ENCODE assay signal across 17 cellular contexts in genomic region chrX:13764284-13764683, GRCh38. TPM values are rescaled to one million over a fixed set of nuclear protein-coding genes. Genes with fewer than 3 reads are reported as not detected.
DNase-seq lines count a peak whose midpoint lies in the region; ATAC-seq, FAIRE-seq and TF ChIP-seq lines count a peak whose summit lies in the region.
"Had no signal": no experiment of that assay in that cellular context is flagged by ENCODE, and none has a peak within 500 bp of the region (broad histone marks: within the 10 kb centered on the region; RNA-seq: fewer than 3 reads in every experiment).

No MANE protein-coding gene starts in this region.

- no peak overlapping the region for H3K4me2 ChIP-seq in K562 (ENCODE audit: insufficient read depth, low read length)

- intact Hi-C loops in K562 (cut with micrococcal nuclease) (no loop called here), lower lobe of right lung (cut with DNase I) (no loop called here), thyroid gland (cut with DNase I) (no loop called here)

- peaks cover 0 to 3% of the 10 kb centered on the region in 2 donors for H3K27me3 Mint-ChIP-seq in CD8-positive, alpha-beta memory T cell
- H3K27me3 Mint-ChIP-seq: activated naive CD8-positive, alpha-beta T cell treated with anti-CD3 and anti-CD28 coated beads, Interleukin-2, amount 10 ng/mL, durations not matched to agents 7 days and 5 days; naive thymus-derived CD8-positive, alpha-beta T cell had no signal

- peaks cover under 1 to 15% (median 5%) of the 10 kb centered on the region in 3 donors for H3K4me1 Mint-ChIP-seq in CD8-positive, alpha-beta memory T cell
- H3K4me1 Mint-ChIP-seq: activated naive CD8-positive, alpha-beta T cell treated with anti-CD3 and anti-CD28 coated beads, Interleukin-2, amount 10 ng/mL, durations not matched to agents 7 days and 5 days had no signal

- no peak for TF ChIP-seq RAD21 in K562 (CRISPR knock-in tag; conservative IDR thresholded peaks at IDR 0.05 in 1 of 2, IDR thresholded peaks at IDR 0.05 in 1 of 2)

- TF ChIP-seq POLR2A in K562 (conservative IDR thresholded peaks at IDR 0.05) (no peak), thyroid gland (IDR thresholded peaks at IDR 0.05) (no peak)

- no peaks in the 10 kb centered on the region for H3K27me3 ChIP-seq in K562 (ENCODE audit: control insufficient read depth in 2 of 2, insufficient read depth in 2 of 2, low read length in 2 of 2)
- H3K27me3 ChIP-seq in lower lobe of right lung (ENCODE audit: low read depth) = no peaks in the 10 kb centered on the region
- H3K27me3 ChIP-seq in thyroid gland = no peaks in the 10 kb centered on the region
- no peaks in the 10 kb centered on the region for H3K27me3 ChIP-seq in H7 (ENCODE audit: control insufficient read depth, insufficient read depth, low read length)
- H3K27me3 ChIP-seq in CD8-positive, alpha-beta memory T cell (ENCODE audit: insufficient read depth, low read length, poor library complexity, severe bottlenecking) = no peaks in the 10 kb centered on the region
- H3K27me3 ChIP-seq: foreskin keratinocyte, tibial artery had no signal

- no peak for FAIRE-seq in K562 (lab: Jason Lieb, UNC)
- FAIRE-seq: keratinocyte had no signal

- H3K9me3 ChIP-seq in K562 (replicated peaks; ENCODE audit: control insufficient read depth, insufficient read depth, low read depth, low read length) (no peaks in the 10 kb centered on the region), lower lobe of right lung (no peaks in the 10 kb centered on the region), thyroid gland (no peaks in the 10 kb centered on the region)
- no peaks in the 10 kb centered on the region for H3K9me3 ChIP-seq in CD8-positive, alpha-beta memory T cell (ENCODE audit: low read length)
- H3K9me3 ChIP-seq: tibial artery had no signal

- no peak overlapping the region for H3K9ac ChIP-seq in K562 (ENCODE audit: insufficient read depth in 1 of 2, low read depth in 2 of 2, low read length in 2 of 2)

- peaks cover 11 to 89% (median 32%) of the 10 kb centered on the region in 3 donors for H3K36me3 Mint-ChIP-seq in CD8-positive, alpha-beta memory T cell

- TF ChIP-seq CTCF in K562 (IDR thresholded peaks at IDR 0.05 in 2 of 3, conservative IDR thresholded peaks at IDR 0.05 in 1 of 3; ENCODE audit: insufficient read depth in 2 of 3, low read depth in 1 of 3, low read length in 3 of 3) = no peak
- TF ChIP-seq CTCF in lower lobe of right lung (IDR thresholded peaks at IDR 0.05) = no peak
- no peak for TF ChIP-seq CTCF in thyroid gland (IDR thresholded peaks at IDR 0.05)

- TF ChIP-seq EP300 in K562 (IDR thresholded peaks at IDR 0.05; ENCODE audit: low read length) = no peak

- no peak overlapping the region for H2AFZ ChIP-seq in K562 (ENCODE audit: low read depth, low read length)

- DNase-seq in SKM-1 treated with dmso at 0.1 percent for 144 hours (lab: John Stamatoyannopoulos, UW; ENCODE audit: unreplicated experiment) = peak; percentile 44
- no peak for DNase-seq in SKM-1 (lab: John Stamatoyannopoulos, UW; ENCODE audit: unreplicated experiment)
- no peak for DNase-seq in K562 (ENCODE audit: extremely low read depth in 1 of 4, low spot score in 3 of 4)
- DNase-seq in lower lobe of right lung = no peak
- DNase-seq in thyroid gland = no peak
- no peak for DNase-seq in H7
- no peak for DNase-seq in dermis blood vessel endothelial cell
- DNase-seq in CD8-positive, alpha-beta memory T cell = no peak
- DNase-seq: activated naive CD8-positive, alpha-beta T cell treated with anti-CD3 and anti-CD28 coated beads, Interleukin-2, amount 10 ng/mL, durations not matched to agents 7 days and 5 days; DMS 273 treated with DMSO at 0.1 percent for 48 hours; foreskin keratinocyte; MM.1S; naive thymus-derived CD8-positive, alpha-beta T cell; NCI-H446 had no signal

- H3K9me3 Mint-ChIP-seq in CD8-positive, alpha-beta memory T cell = no peaks in the 10 kb centered on the region
- H3K9me3 Mint-ChIP-seq: activated naive CD8-positive, alpha-beta T cell treated with anti-CD3 and anti-CD28 coated beads, Interleukin-2, amount 10 ng/mL, durations not matched to agents 7 days and 5 days; naive thymus-derived CD8-positive, alpha-beta T cell had no signal

- no peaks in the 10 kb centered on the region for H3K79me2 ChIP-seq in K562 (ENCODE audit: control insufficient read depth, insufficient read depth, low read length)

- CTCF ChIA-PET in K562 (lab: Yijun Ruan, JAX; ENCODE audit: low intra/inter-chr PET ratio) = no interaction called here
- CTCF ChIA-PET in CD8-positive, alpha-beta memory T cell (lab: Charles Lee) = interaction anchor here (0.7 kb wide), 1 partner anchor 257 kb away, joined by 3 read pairs; no protein-coding TSS in a partner anchor

- POLR2A ChIA-PET in K562 (lab: Yijun Ruan, JAX) = interaction anchor here (0.8 kb wide), 1 partner anchor 13 kb away, joined by 3 read pairs; no protein-coding TSS in a partner anchor
- POLR2A ChIA-PET in CD8-positive, alpha-beta memory T cell (lab: Charles Lee) = no interaction called here

- H3K4me1 ChIP-seq in K562 (replicated peaks in 1 of 2; ENCODE audit: control insufficient read depth in 2 of 2, insufficient read depth in 2 of 2, low read length in 2 of 2) (no peaks in the 10 kb centered on the region), lower lobe of right lung (peaks cover 37% of the 10 kb centered on the region), thyroid gland (peaks cover 0 to 3% of the 10 kb centered on the region in 2 donors)
- no peaks in the 10 kb centered on the region for H3K4me1 ChIP-seq in CD8-positive, alpha-beta memory T cell (ENCODE audit: insufficient read depth, low read length)
- H3K4me1 ChIP-seq: foreskin keratinocyte had no signal

- no peak overlapping the region for H3K27ac Mint-ChIP-seq in CD8-positive, alpha-beta memory T cell
- H3K27ac Mint-ChIP-seq: activated naive CD8-positive, alpha-beta T cell treated with anti-CD3 and anti-CD28 coated beads, Interleukin-2, amount 10 ng/mL, durations not matched to agents 7 days and 5 days had no signal

- H3K9me1 ChIP-seq in K562 (ENCODE audit: control insufficient read depth, insufficient read depth, low read length) = no peaks in the 10 kb centered on the region

- ATAC-seq in K562 = no peak
- ATAC-seq in lower lobe of right lung = no peak
- ATAC-seq: foreskin keratinocyte; naive thymus-derived CD8-positive, alpha-beta T cell had no signal

- no TSS peak for BruUV-seq in K562 (replicated peaks; lab: Mats Ljungman, UMichigan)

- no peak overlapping the region for H3K4me3 Mint-ChIP-seq in CD8-positive, alpha-beta memory T cell
- H3K4me3 Mint-ChIP-seq: activated naive CD8-positive, alpha-beta T cell treated with anti-CD3 and anti-CD28 coated beads, Interleukin-2, amount 10 ng/mL, durations not matched to agents 7 days and 5 days; naive thymus-derived CD8-positive, alpha-beta T cell had no signal

- H3K36me3 ChIP-seq in K562 (ENCODE audit: control insufficient read depth, insufficient read depth, low read length) (peaks cover 84% of the 10 kb centered on the region), lower lobe of right lung (peaks cover 52% of the 10 kb centered on the region), thyroid gland (peaks cover 26 to 27% of the 10 kb centered on the region in 2 donors), H7 (replicated peaks; ENCODE audit: control insufficient read depth, insufficient read depth, low read length) (peaks cover 10% of the 10 kb centered on the region)
- peaks cover 30% of the 10 kb centered on the region for H3K36me3 ChIP-seq in CD8-positive, alpha-beta memory T cell (ENCODE audit: insufficient read depth, low read length)

- no peaks in the 10 kb centered on the region for H4K20me1 ChIP-seq in K562 (replicated peaks; ENCODE audit: control insufficient read depth, insufficient read depth, low read length)

- 57% methylated on average over 7 of the region's 7 CpGs for WGBS in K562 (ENCODE audit: insufficient coverage, low coverage, missing lambda C conversion rate)
- WGBS in thyroid gland, 2 donors = 49 to 50% methylated on average over 7 of the region's 7 CpGs

- in situ Hi-C loops in K562 (cut with MboI) = loop anchor here (10.0 kb wide), 1 partner anchor 271 kb away; no protein-coding TSS in a partner anchor

- H3K27ac ChIP-seq in K562 (ENCODE audit: extremely low read depth, low read depth, low read length) (no peak overlapping the region), lower lobe of right lung (peak overlapping the region; percentile 53), thyroid gland (peak overlapping the region in 2 of 3 donors; percentile 27 to 44)
- no peak overlapping the region for H3K27ac ChIP-seq in CD8-positive, alpha-beta memory T cell (ENCODE audit: low read depth, low read length)
- H3K27ac ChIP-seq: foreskin keratinocyte, HL-60, tibial artery had no signal

- H3K4me3 ChIP-seq in K562 = no peak overlapping the region
- no peak overlapping the region for H3K4me3 ChIP-seq in lower lobe of right lung
- H3K4me3 ChIP-seq in thyroid gland (replicated peaks in 1 of 3) = no peak overlapping the region
- H3K4me3 ChIP-seq in H7 (ENCODE audit: insufficient read depth, low read depth, low read length) = no peak overlapping the region
- H3K4me3 ChIP-seq in CD8-positive, alpha-beta memory T cell (ENCODE audit: low read length) = no peak overlapping the region
- H3K4me3 ChIP-seq: tibial artery had no signal

RNA-seq across cellular contexts. Expression of gene OFD1, which starts 29.7 kb away (rescaled TPM):
- total RNA-seq in K562 (2011; cell fraction: chromatin; rRNA removed; ENCODE audit: low replicate concordance) = 29.4 and 85.0 TPM in 2 replicates
- total RNA-seq in K562 (2011; cell fraction: nucleolus; rRNA removed) = 26.2 and 28.7 TPM in 2 replicates
- total RNA-seq in K562 (2011; cell fraction: nucleoplasm; rRNA removed) = 27.1 and 29.2 TPM in 2 replicates
- total RNA-seq in K562 (2014; rRNA removed) (20.9 and 24.7 TPM in 2 replicates), K562 (2014; rRNA removed; fragmentation: Illumina TruSeq; extraction: Trizol) (33.3 and 38.8 TPM in 2 replicates), K562 (2015; rRNA removed; fragmentation: Illumina TruSeq; extraction: Trizol) (31.3 and 33.9 TPM in 2 replicates), K562 (2021) (26.0 and 26.1 TPM in 2 replicates), lower lobe of right lung (38.3 TPM), thyroid gland (10 to 100 TPM; 33.6 to 46.0 (median 43.5) TPM), dermis blood vessel endothelial cell (9.4 and 10.2 TPM in 2 replicates)
- polyA plus RNA-seq in K562 (2011; rRNA removed) (28.2 and 30.2 TPM in 2 replicates), K562 (2014; fragmentation: Illumina TruSeq; extraction: Trizol) (23.4 and 30.1 TPM in 2 replicates), K562 (2014; fragmentation: Nextera tagmentation; extraction: Ambion mirVana) (10 to 100 TPM; 22.0 to 49.1 TPM), K562 (2014; rRNA removed) (27.7 and 39.2 TPM in 2 replicates)
- polyA plus RNA-seq in K562 (2011; cell fraction: cytosol; rRNA removed) = 8.4 and 11.1 TPM in 2 replicates
- 75.5 and 89.4 TPM in 2 replicates for polyA plus RNA-seq in K562 (2011; cell fraction: nucleus; rRNA removed)
- 20.2 and 23.8 TPM in 2 replicates for polyA plus RNA-seq in K562 (2012)
- polyA minus RNA-seq in K562 (2011; rRNA and poly(A)+ RNA removed) = 18.3 and 22.4 TPM in 2 replicates
- polyA minus RNA-seq in K562 (2011; cell fraction: cytosol; rRNA and poly(A)+ RNA removed) = 6.8 and 8.9 TPM in 2 replicates
- 45.1 and 70.2 TPM in 2 replicates for polyA minus RNA-seq in K562 (2011; cell fraction: nucleus; rRNA and poly(A)+ RNA removed)
- 13.9 and 22.9 TPM in 2 replicates for total RNA-seq in H7 (2014; rRNA removed; shearing (Covaris generic))
- total RNA-seq in CD8-positive, alpha-beta memory T cell = 10 to 100 TPM; 29.1 to 30.4 TPM
- polyA plus RNA-seq in CD8-positive, alpha-beta memory T cell = 46.3 TPM

RNA-seq across cellular contexts. Expression of gene TRAPPC2, which starts 29.9 kb away (rescaled TPM):
- 34.3 and 60.2 TPM in 2 replicates for total RNA-seq in K562 (2011; cell fraction: chromatin; rRNA removed; ENCODE audit: low replicate concordance)
- 23.8 and 24.1 TPM in 2 replicates for total RNA-seq in K562 (2011; cell fraction: nucleolus; rRNA removed)
- total RNA-seq in K562 (2011; cell fraction: nucleoplasm; rRNA removed) = 38.8 and 60.5 TPM in 2 replicates
- total RNA-seq in K562 (2014; rRNA removed) = 10.3 and 15.3 TPM in 2 replicates
- 26.1 and 31.1 TPM in 2 replicates for total RNA-seq in K562 (2014; rRNA removed; fragmentation: Illumina TruSeq; extraction: Trizol)
- 20.0 and 20.6 TPM in 2 replicates for total RNA-seq in K562 (2015; rRNA removed; fragmentation: Illumina TruSeq; extraction: Trizol)
- 15.6 and 18.6 TPM in 2 replicates for total RNA-seq in K562 (2021)
- 20.5 and 21.8 TPM in 2 replicates for polyA plus RNA-seq in K562 (2011; rRNA removed)
- polyA plus RNA-seq in K562 (2011; cell fraction: cytosol; rRNA removed) = 6.1 and 14.6 TPM in 2 replicates
- 17.4 and 17.5 TPM in 2 replicates for polyA plus RNA-seq in K562 (2011; cell fraction: nucleus; rRNA removed)
- polyA plus RNA-seq in K562 (2012) = 12.5 and 13.6 TPM in 2 replicates
- 13.1 and 13.7 TPM in 2 replicates for polyA plus RNA-seq in K562 (2014; fragmentation: Illumina TruSeq; extraction: Trizol)
- 10 to 100 TPM; 18.0 to 30.6 TPM for polyA plus RNA-seq in K562 (2014; fragmentation: Nextera tagmentation; extraction: Ambion mirVana)
- 15.8 and 15.9 TPM in 2 replicates for polyA plus RNA-seq in K562 (2014; rRNA removed)
- 13.3 and 17.2 TPM in 2 replicates for polyA minus RNA-seq in K562 (2011; rRNA and poly(A)+ RNA removed)
- 13.4 and 14.0 TPM in 2 replicates for polyA minus RNA-seq in K562 (2011; cell fraction: cytosol; rRNA and poly(A)+ RNA removed)
- 9.6 and 18.8 TPM in 2 replicates for polyA minus RNA-seq in K562 (2011; cell fraction: nucleus; rRNA and poly(A)+ RNA removed)
- 15.8 TPM for total RNA-seq in lower lobe of right lung
- total RNA-seq in thyroid gland = 10 to 100 TPM; 18.9 to 27.7 (median 22.1) TPM
- total RNA-seq in H7 (2014; rRNA removed; shearing (Covaris generic)) = 22.2 and 23.0 TPM in 2 replicates
- total RNA-seq in dermis blood vessel endothelial cell = 11.9 and 17.9 TPM in 2 replicates
- 10 to 100 TPM; 18.7 to 19.0 TPM for total RNA-seq in CD8-positive, alpha-beta memory T cell
- 50.6 TPM for polyA plus RNA-seq in CD8-positive, alpha-beta memory T cell

RNA-seq across cellular contexts. Expression of gene GPM6B, which starts 52.6 kb away (rescaled TPM):
- not detected in 2 replicates for total RNA-seq in K562 (2011; cell fraction: chromatin; rRNA removed; ENCODE audit: low replicate concordance)
- total RNA-seq in K562 (2011; cell fraction: nucleolus; rRNA removed) = not detected in 2 replicates
- total RNA-seq in K562 (2011; cell fraction: nucleoplasm; rRNA removed) = not detected in 2 replicates
- total RNA-seq in K562 (2014; rRNA removed) = not detected in 2 replicates
- total RNA-seq in K562 (2014; rRNA removed; fragmentation: Illumina TruSeq; extraction: Trizol) = not detected in 2 replicates
- not detected in 2 replicates for total RNA-seq in K562 (2015; rRNA removed; fragmentation: Illumina TruSeq; extraction: Trizol)
- total RNA-seq in K562 (2021) = not detected in 2 replicates
- not detected in 2 replicates for polyA plus RNA-seq in K562 (2011; rRNA removed)
- not detected in 2 replicates for polyA plus RNA-seq in K562 (2011; cell fraction: cytosol; rRNA removed)
- not detected in 2 replicates for polyA plus RNA-seq in K562 (2011; cell fraction: nucleus; rRNA removed)
- polyA plus RNA-seq in K562 (2012) = 0.18 and 0.53 TPM in 2 replicates
- not detected in 2 replicates for polyA plus RNA-seq in K562 (2014; fragmentation: Illumina TruSeq; extraction: Trizol)
- under 1 TPM; 0.14 to 0.32 TPM for polyA plus RNA-seq in K562 (2014; fragmentation: Nextera tagmentation; extraction: Ambion mirVana)
- not detected in 2 replicates for polyA plus RNA-seq in K562 (2014; rRNA removed)
- not detected in 2 replicates for polyA minus RNA-seq in K562 (2011; rRNA and poly(A)+ RNA removed)
- not detected in 2 replicates for polyA minus RNA-seq in K562 (2011; cell fraction: cytosol; rRNA and poly(A)+ RNA removed)
- under 0.01 TPM in 1 of 2 replicates, not detected in the other for polyA minus RNA-seq in K562 (2011; cell fraction: nucleus; rRNA and poly(A)+ RNA removed)
- 21.6 TPM for total RNA-seq in lower lobe of right lung
- total RNA-seq in thyroid gland = 1 to 10 TPM; 2.3 to 9.9 (median 6.1) TPM
- total RNA-seq in H7 (2014; rRNA removed; shearing (Covaris generic)) = 205 and 225 TPM in 2 replicates
- total RNA-seq in dermis blood vessel endothelial cell = 0.14 and 0.17 TPM in 2 replicates
- not detected for total RNA-seq in CD8-positive, alpha-beta memory T cell
- 0.30 TPM for polyA plus RNA-seq in CD8-positive, alpha-beta memory T cell
- total RNA-seq: activated naive CD8-positive, alpha-beta T cell treated with anti-CD3 and anti-CD28 coated beads, Interleukin-2, amount 10 ng/mL, durations not matched to agents 7 days and 5 days; foreskin keratinocyte; naive thymus-derived CD8-positive, alpha-beta T cell had no signal

Comparison
In these comparisons a context has a peak if more than half of its experiments do, and no peak if none do; other contexts are left out.
1. H3K27ac ChIP-seq: peak in lower lobe of right lung (single experiment) and thyroid gland (2 of 3); none in K562 (single experiment) and CD8-positive, alpha-beta memory T cell (single experiment).